7 cellular contexts compared by ENCODE assay signal in the genomic region with DNA sequence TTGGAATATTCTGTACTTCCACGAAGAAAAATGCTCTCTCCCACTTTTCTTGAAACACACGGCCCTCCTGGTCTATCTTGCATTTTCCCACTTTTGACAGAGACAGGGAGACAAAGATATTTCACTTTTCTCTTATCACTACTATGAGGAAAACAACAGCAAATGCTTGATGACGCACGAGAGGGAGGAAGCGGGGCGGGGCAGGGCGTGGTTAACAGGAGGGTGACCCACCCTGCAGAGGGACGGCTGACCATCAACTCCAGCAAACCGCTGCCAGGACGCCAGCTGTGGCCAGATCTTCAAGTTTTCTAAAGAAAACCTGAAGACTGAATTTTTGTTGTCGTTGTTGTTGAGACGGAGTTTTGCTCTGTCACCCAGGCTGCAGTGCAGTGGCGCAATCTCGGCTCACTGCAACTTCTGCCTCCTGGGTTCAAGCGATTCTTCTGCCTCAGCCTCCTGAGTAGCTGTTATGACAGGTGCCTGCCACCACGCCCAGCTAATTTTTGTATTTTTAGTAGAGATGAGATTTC.
DNase-seq lines count a peak whose midpoint lies in the region; ATAC-seq, FAIRE-seq and TF ChIP-seq lines count a peak whose summit lies in the region.
"Not testable (repeated sequence)": the region's sequence is repeated elsewhere in the genome, so short reads cannot be mapped to it uniquely, and the experiment has no call there.

No MANE protein-coding gene starts in this region.

- H2BK120ac ChIP-seq in trophoblast cell (ENCODE audit: insufficient read depth, low read length, poor library complexity) = not testable (repeated sequence)

- intact Hi-C loops in HCT116 (cut with micrococcal nuclease); PC-3 (cut with micrococcal nuclease); K562 (cut with micrococcal nuclease); left colon (cut with DNase I, micrococcal nuclease); naive thymus-derived CD4-positive, alpha-beta T cell (cut with micrococcal nuclease): not testable (repeated sequence)

- WGBS in K562 (ENCODE audit: insufficient coverage, low coverage, missing lambda C conversion rate) = 8% methylated on average over 10 of the region's 16 CpGs
- no CpG with 5 or more reads among the region's 16 CpGs for WGBS in trophoblast cell (ENCODE audit: extremely low coverage, insufficient coverage, insufficient read length)

- H3K4me2 ChIP-seq in HCT116 (ENCODE audit: low read length) (peak overlapping the region; percentile 25; the same call in 1 of the 2 replicates), K562 (ENCODE audit: insufficient read depth, low read length) (peak overlapping the region; percentile 25; the same call in 1 of the 2 replicates)
- H3K4me2 ChIP-seq in PC-3 (ENCODE audit: low read length); trophoblast cell (ENCODE audit: low read length): not testable (repeated sequence)

- H3K36me3 Mint-ChIP-seq in naive thymus-derived CD4-positive, alpha-beta T cell = not testable (repeated sequence)

- H3K4me3 Mint-ChIP-seq in naive thymus-derived CD4-positive, alpha-beta T cell = not testable (repeated sequence)

- not testable (repeated sequence) for H3K36me3 ChIP-seq in HCT116 (ENCODE audit: control insufficient read depth in 1 of 2, insufficient read depth in 2 of 2, low read length in 2 of 2); PC-3 (ENCODE audit: low read depth, low read length); K562 (ENCODE audit: control insufficient read depth, insufficient read depth, low read length); naive thymus-derived CD4-positive, alpha-beta T cell (ENCODE audit: control insufficient read depth in 2 of 3, insufficient read depth in 3 of 3, low read length in 3 of 3); trophoblast cell (ENCODE audit: control insufficient read depth in 1 of 2, insufficient read depth in 2 of 2, low read length in 2 of 2)

- DNase-seq in HCT116 (ENCODE audit: low read depth, low spot score); PC-3; K562 (ENCODE audit: extremely low read depth in 1 of 4, low spot score in 3 of 4); left colon; naive thymus-derived CD4-positive, alpha-beta T cell: not testable (repeated sequence)
- DNase-seq in fibroblast of villous mesenchyme (ENCODE audit: low read depth) = peak; percentile 2
- DNase-seq in trophoblast cell = peak; percentile 40 to 44

- H4K8ac ChIP-seq in trophoblast cell (ENCODE audit: low read depth, low read length) = not testable (repeated sequence)

- not testable (repeated sequence) for H3K14ac ChIP-seq in trophoblast cell (ENCODE audit: low read length)

- not testable (repeated sequence) for FAIRE-seq in K562 (lab: Jason Lieb, UNC)

- not testable (repeated sequence) for H3K79me1 ChIP-seq in trophoblast cell (ENCODE audit: low read length)

- not testable (repeated sequence) for H3K4me1 Mint-ChIP-seq in naive thymus-derived CD4-positive, alpha-beta T cell

- TF ChIP-seq POLR2A in HCT116 (IDR thresholded peaks at IDR 0.05; ENCODE audit: borderline replicate concordance, extremely low read depth, insufficient read depth, insufficient read length); K562 (conservative IDR thresholded peaks at IDR 0.05): not testable (repeated sequence)

- RAD21 ChIA-PET in HCT116 (lab: Charles Lee; ENCODE audit: low non-redundant PET in 1 of 2, low total read pairs in 2 of 2, uncharacterized antibody in 2 of 2, unreplicated experiment in 2 of 2) = not testable (repeated sequence)

- CTCF ChIA-PET in HCT116 (lab: Charles Lee); PC-3 (lab: Charles Lee); K562 (lab: Yijun Ruan, JAX; ENCODE audit: low intra/inter-chr PET ratio); naive thymus-derived CD4-positive, alpha-beta T cell (lab: Charles Lee): not testable (repeated sequence)

- not testable (repeated sequence) for H2AK5ac ChIP-seq in trophoblast cell (ENCODE audit: low read length)

- not testable (repeated sequence) for H4K20me1 ChIP-seq in HCT116 (ENCODE audit: insufficient read depth); PC-3 (ENCODE audit: low read length); K562 (replicated peaks; ENCODE audit: control insufficient read depth, insufficient read depth, low read length)

- POLR2A ChIA-PET in HCT116 (lab: Charles Lee); K562 (lab: Yijun Ruan, JAX); naive thymus-derived CD4-positive, alpha-beta T cell (lab: Charles Lee): not testable (repeated sequence)
- POLR2A ChIA-PET in PC-3 (lab: Charles Lee; ENCODE audit: unreplicated experiment) = interaction anchor here (0.6 kb wide), 1 partner anchor 8 kb away, joined by 7 read pairs; no protein-coding TSS in a partner anchor

- H3K9ac ChIP-seq in HCT116 (ENCODE audit: low read length); PC-3 (ENCODE audit: low read length); K562 (ENCODE audit: insufficient read depth in 1 of 2, low read depth in 2 of 2, low read length in 2 of 2); trophoblast cell (ENCODE audit: low read length): not testable (repeated sequence)

- TF ChIP-seq EP300 in K562 (IDR thresholded peaks at IDR 0.05; ENCODE audit: low read length) = not testable (repeated sequence)

- H4K91ac ChIP-seq in trophoblast cell (ENCODE audit: low read depth, low read length) = not testable (repeated sequence)

- H3K9me1 ChIP-seq in K562 (ENCODE audit: control insufficient read depth, insufficient read depth, low read length) = not testable (repeated sequence)

- not testable (repeated sequence) for H3K27me3 ChIP-seq in HCT116 (ENCODE audit: insufficient read depth, low read length); PC-3 (ENCODE audit: low read length); K562 (ENCODE audit: control insufficient read depth in 2 of 2, insufficient read depth in 2 of 2, low read length in 2 of 2); naive thymus-derived CD4-positive, alpha-beta T cell (ENCODE audit: control insufficient read depth in 2 of 2, insufficient read depth in 2 of 2, low read length in 2 of 2); trophoblast cell (ENCODE audit: insufficient read depth, low read length)

- not testable (repeated sequence) for H3K27me3 Mint-ChIP-seq in naive thymus-derived CD4-positive, alpha-beta T cell

- not testable (repeated sequence) for H3K18ac ChIP-seq in trophoblast cell (ENCODE audit: low read length)

- H2BK12ac ChIP-seq in trophoblast cell (ENCODE audit: low read length) = not testable (repeated sequence)

- not testable (repeated sequence) for H3K27ac Mint-ChIP-seq in naive thymus-derived CD4-positive, alpha-beta T cell

- not testable (repeated sequence) for H3K79me2 ChIP-seq in HCT116 (ENCODE audit: insufficient read depth, low read length); PC-3 (ENCODE audit: low read length); K562 (ENCODE audit: control insufficient read depth, insufficient read depth, low read length); trophoblast cell (ENCODE audit: control insufficient read depth, insufficient read depth, low read length, poor library complexity)

- H4K12ac ChIP-seq in trophoblast cell (ENCODE audit: low read depth, low read length) = not testable (repeated sequence)

- not testable (repeated sequence) for H3K9me2 ChIP-seq in HCT116 (ENCODE audit: insufficient read depth); PC-3 (replicated peaks; ENCODE audit: low read length)

- H3F3A ChIP-seq in PC-3 (ENCODE audit: low read length, unreplicated experiment) = not testable (repeated sequence)

- not testable (repeated sequence) for H3K27ac ChIP-seq in HCT116 (ENCODE audit: low read depth, low read length); PC-3 (ENCODE audit: low read length); K562 (ENCODE audit: extremely low read depth, low read depth, low read length); naive thymus-derived CD4-positive, alpha-beta T cell (ENCODE audit: low read depth, low read length); trophoblast cell (ENCODE audit: low read depth, low read length)

- H3K4ac ChIP-seq in trophoblast cell (ENCODE audit: low read depth, low read length) = not testable (repeated sequence)

- TF ChIP-seq CTCF in HCT116 (IDR thresholded peaks at IDR 0.05 in 2 of 3, conservative IDR thresholded peaks at IDR 0.05 in 1 of 3; ENCODE audit: borderline replicate concordance in 1 of 3, insufficient read depth in 1 of 3, low read depth in 2 of 3, low read length in 2 of 3); PC-3 (conservative IDR thresholded peaks at IDR 0.05; ENCODE audit: low read depth, low read length); K562 (IDR thresholded peaks at IDR 0.05 in 2 of 3, conservative IDR thresholded peaks at IDR 0.05 in 1 of 3; ENCODE audit: insufficient read depth in 2 of 3, low read depth in 1 of 3, low read length in 3 of 3); fibroblast of villous mesenchyme (IDR thresholded peaks at IDR 0.05; ENCODE audit: insufficient read depth, low read depth, low read length): not testable (repeated sequence)

- not testable (repeated sequence) for TF ChIP-seq RAD21 in HCT116 (IDR thresholded peaks at IDR 0.05; ENCODE audit: low read depth); K562 (CRISPR knock-in tag; conservative IDR thresholded peaks at IDR 0.05 in 1 of 2, IDR thresholded peaks at IDR 0.05 in 1 of 2)

- not testable (repeated sequence) for H2BK5ac ChIP-seq in trophoblast cell (ENCODE audit: low read depth, low read length, poor library complexity)

- H3K9me3 ChIP-seq in HCT116 (ENCODE audit: control insufficient read depth in 1 of 2, insufficient read depth in 1 of 2, low read depth in 1 of 2, low read length in 2 of 2); PC-3 (ENCODE audit: low read length); K562 (replicated peaks; ENCODE audit: control insufficient read depth, insufficient read depth, low read depth, low read length); naive thymus-derived CD4-positive, alpha-beta T cell (ENCODE audit: control insufficient read depth in 2 of 3, low read length in 3 of 3); trophoblast cell (ENCODE audit: insufficient read depth, low read depth, low read length): not testable (repeated sequence)

- in situ Hi-C loops in K562 (cut with MboI) = loop anchor here (5.0 kb wide), 1 partner anchor 1902 kb away; no protein-coding TSS in a partner anchor

- peak; percentile 37; the same call in 1 of the 2 replicates for ATAC-seq in HCT116
- ATAC-seq in PC-3 = 0 out of 2 replicates have a peak, but pooled peaks have one; percentile 18
- ATAC-seq in K562 = peak; percentile 90
- peak; percentile 39 for ATAC-seq in left colon
- peak; percentile 56 for ATAC-seq in naive thymus-derived CD4-positive, alpha-beta T cell

- not testable (repeated sequence) for H3K23ac ChIP-seq in trophoblast cell (ENCODE audit: low read length)

- peaks cover 2 to 24% of the 10 kb centered on the region in 2 experiments; a peak in 3 of 4 replicates for H3K4me1 ChIP-seq in HCT116 (ENCODE audit: control insufficient read depth in 1 of 2, insufficient read depth in 2 of 2, low read length in 2 of 2)
- not testable (repeated sequence) for H3K4me1 ChIP-seq in PC-3 (ENCODE audit: insufficient read depth, low read length); K562 (replicated peaks in 1 of 2; ENCODE audit: control insufficient read depth in 2 of 2, insufficient read depth in 2 of 2, low read length in 2 of 2); naive thymus-derived CD4-positive, alpha-beta T cell (ENCODE audit: control insufficient read depth in 2 of 2, insufficient read depth in 2 of 2, low read length in 2 of 2); trophoblast cell (ENCODE audit: control insufficient read depth in 1 of 2, insufficient read depth in 2 of 2, low read length in 2 of 2)

- not testable (repeated sequence) for H2AFZ ChIP-seq in HCT116 (ENCODE audit: low read depth, low read length, poor library complexity, severe bottlenecking); PC-3 (ENCODE audit: low read length); trophoblast cell (ENCODE audit: insufficient read depth, low read length, poor library complexity)
- 0 out of 2 replicates have a peak overlapping the region, but pooled peaks have one; percentile 33 for H2AFZ ChIP-seq in K562 (ENCODE audit: low read depth, low read length)

- H3K9me3 Mint-ChIP-seq in naive thymus-derived CD4-positive, alpha-beta T cell = not testable (repeated sequence)

- BruUV-seq in HCT116 (replicated peaks; lab: Mats Ljungman, UMichigan) = not testable (repeated sequence)
- TSS peak; percentile 75 for BruUV-seq in PC-3 (replicated peaks; lab: Mats Ljungman, UMichigan)
- TSS peak; percentile 82 for BruUV-seq in K562 (replicated peaks; lab: Mats Ljungman, UMichigan)

- not testable (repeated sequence) for H3K4me3 ChIP-seq in HCT116 (replicated peaks in 1 of 2; ENCODE audit: low read depth in 1 of 2, low read length in 2 of 2); PC-3 (ENCODE audit: low read length); K562; fibroblast of villous mesenchyme (ENCODE audit: low read depth, low read length); naive thymus-derived CD4-positive, alpha-beta T cell (ENCODE audit: low read length); trophoblast cell (ENCODE audit: low read depth, low read length)

Comparison
In these comparisons a context has a peak if more than half of its experiments do, and no peak if none do; other contexts are left out.
1. ATAC-seq: peak in every context shown above with its lines; median percentile 90 in K562; 56 in naive thymus-derived CD4-positive, alpha-beta T cell; 39 in left colon; 37 in HCT116; 18 in PC-3.